ENCODE assay signal across 8 cellular contexts in genomic region chr6:73452107-73452461, GRCh38. TPM values are rescaled to one million over a fixed set of nuclear protein-coding genes. Genes with fewer than 3 reads are reported as not detected.
A peak's percentile ranks its signal among the peaks of the same experiment; 100 is the strongest.
DNase-seq lines count a peak whose midpoint lies in the region; ATAC-seq and TF ChIP-seq lines count a peak whose summit lies in the region.

CGAS (minus strand) TSS chr6:73452297; CDS start chr6:73452181, 116 bp downstream.

- H3K27ac Mint-ChIP-seq in activated B cell treated with CpG ODN at 0.5 μM for 24 hours: peak within 1 kb of the TSS; percentile 91

- H3K4me1 Mint-ChIP-seq in activated B cell treated with CpG ODN at 0.5 μM for 24 hours: peaks cover 22% of the 10 kb centered on the region

- CTCF ChIA-PET in activated B cell treated with CpG ODN at 0.5 μM for 24 hours (lab: Charles Lee): interaction anchor here (1.0 to 2.0 kb wide), 3 partner anchors 9 to 201 kb away, joined by 4 to 13 read pairs (median 7); partner anchors contain the start of genes MTO1 and SLC17A5

- no peaks in the 10 kb centered on the region for H3K9me3 Mint-ChIP-seq in activated B cell treated with CpG ODN at 0.5 μM for 24 hours

- H3K27me3 Mint-ChIP-seq in activated B cell treated with CpG ODN at 0.5 μM for 24 hours: no peaks in the 10 kb centered on the region

- no peaks in the 10 kb centered on the region for H3K27me3 ChIP-seq in kidney epithelial cell (ENCODE audit: control insufficient read depth, insufficient read depth, low read length)

- intact Hi-C loops in activated B cell treated with CpG ODN at 0.5 μM for 24 hours (cut with micrococcal nuclease): loop anchor here (1.0 to 5.0 kb wide), 6 partner anchors 9 to 1830 kb away; partner anchors contain the start of genes COL12A1, KCNQ5, MTO1 and TMEM30A

- no peaks in the 10 kb centered on the region for H3K36me3 ChIP-seq in kidney epithelial cell (ENCODE audit: control insufficient read depth, insufficient read depth, low read length)

- DNase-seq in COLO829 (ENCODE audit: low spot score) (peak; percentile 27), HS-5 (ENCODE audit: low read depth) (peak; percentile 59), activated B cell treated with CpG ODN at 0.5 μM for 24 hours (peak; percentile 69), caudate nucleus (lab: John Stamatoyannopoulos, UW) (peak in 39 of 61 donors; percentile 2 to 45 (median 15)), kidney epithelial cell (ENCODE audit: low read depth) (peak; percentile 28), NCI-H446 treated with DMSO at 0.1 percent for 48 hours (lab: John Stamatoyannopoulos, UW) (no peak)
- DNase-seq in stimulated activated CD4-positive, alpha-beta T cell treated with anti-CD3 and anti-CD28 coated beads, Interleukin-2, amount 100 ng/mL, for 4 hours (ENCODE audit: low read depth): peak; percentile 65

- POLR2A ChIA-PET in activated B cell treated with CpG ODN at 0.5 μM for 24 hours (lab: Charles Lee): interaction anchor here (0.9 to 4.0 kb wide), 12 partner anchors 10 to 201 kb away, joined by 3 to 145 read pairs (median 8); partner anchors contain the start of genes EEF1A1, MTO1 and SLC17A5

- H3K36me3 Mint-ChIP-seq in activated B cell treated with CpG ODN at 0.5 μM for 24 hours (ENCODE audit: low read depth): peaks cover 20% of the 10 kb centered on the region

- H3K4me3 Mint-ChIP-seq in activated B cell treated with CpG ODN at 0.5 μM for 24 hours: peak within 1 kb of the TSS; percentile 93

- no peak for TF ChIP-seq CTCF in activated B cell treated with CpG ODN at 0.5 μM for 24 hours (IDR thresholded peaks at IDR 0.05)
- TF ChIP-seq CTCF in kidney epithelial cell (IDR thresholded peaks at IDR 0.05; ENCODE audit: insufficient read depth, low read length, poor library complexity, severe bottlenecking): no peak

- peak within 1 kb of the TSS; percentile 78 for H3K27ac ChIP-seq in caudate nucleus (ENCODE audit: low read depth, low read length)

- H3K4me3 ChIP-seq in kidney epithelial cell (ENCODE audit: low read depth, low read length): peak within 1 kb of the TSS; percentile 41

- ATAC-seq in GM19468 (IDR thresholded peaks at IDR 0.05; ENCODE audit: extremely low read depth, unreplicated experiment) (peak; percentile 67), activated B cell treated with CpG ODN at 0.5 μM for 24 hours (ENCODE audit: low read depth) (peak; percentile 78)

RNA-seq across cellular contexts. Expression of gene CGAS, which starts in this region (rescaled TPM):
- 22.7 and 24.3 TPM in 2 replicates for total RNA-seq in activated B cell treated with CpG ODN at 0.5 μM for 24 hours
- 8.1 and 9.5 TPM in 2 replicates for total RNA-seq in kidney epithelial cell
